ENCODE assay signal across 24 cellular contexts in the genomic region with DNA sequence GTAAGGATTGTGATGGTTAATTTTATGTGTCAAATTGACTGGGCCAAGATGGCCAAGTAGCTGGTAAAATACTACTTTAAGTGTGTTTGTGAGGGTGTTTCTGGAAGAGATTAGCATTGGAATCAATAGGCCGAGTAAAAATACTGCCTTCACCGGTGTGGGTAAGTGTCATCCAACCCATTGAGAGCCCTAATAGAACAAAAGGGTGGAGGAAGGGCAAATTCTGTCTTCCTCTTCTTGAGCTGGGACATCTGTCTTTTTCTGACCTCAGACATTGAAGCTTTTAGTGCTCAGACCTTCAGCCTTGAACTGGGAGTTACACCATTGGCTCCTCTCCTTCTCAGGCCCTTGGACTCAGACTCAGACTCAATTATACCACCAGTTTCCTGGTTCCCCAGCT. TPM values are rescaled to one million over a fixed set of nuclear protein-coding genes. Genes with fewer than 3 reads are reported as not detected.
DNase-seq lines count a peak whose midpoint lies in the region; ATAC-seq and TF ChIP-seq lines count a peak whose summit lies in the region.
"Had no signal": no experiment of that assay in that cellular context is flagged by ENCODE, and none has a peak within 500 bp of the region (broad histone marks: within the 10 kb centered on the region; RNA-seq: fewer than 3 reads in every experiment).

No MANE protein-coding gene starts in this region.

- no peak for TF ChIP-seq CTCF in glutamatergic neuron (IDR thresholded peaks at IDR 0.05; ENCODE audit: partially characterized antibody, unreplicated experiment)

- H3K27ac Mint-ChIP-seq in glutamatergic neuron (ENCODE audit: unreplicated experiment): no peak overlapping the region
- no peak overlapping the region for H3K27ac Mint-ChIP-seq in stimulated activated naive CD8-positive, alpha-beta T cell treated with anti-CD3 and anti-CD28 coated beads, Interleukin-15, amount 100 ng/mL, for 72 hours
- H3K27ac Mint-ChIP-seq: CD14-positive monocyte; CD8-positive, alpha-beta memory T cell had no signal

- no peaks in the 10 kb centered on the region for H3K9me3 Mint-ChIP-seq in glutamatergic neuron (ENCODE audit: unreplicated experiment)
- peaks cover 0 to 8% of the 10 kb centered on the region in 2 donors for H3K9me3 Mint-ChIP-seq in stimulated activated naive CD8-positive, alpha-beta T cell treated with anti-CD3 and anti-CD28 coated beads, Interleukin-15, amount 100 ng/mL, for 72 hours
- H3K9me3 Mint-ChIP-seq: CD4-positive, CD25-positive, alpha-beta regulatory T cell had no signal

- H3K27me3 Mint-ChIP-seq in glutamatergic neuron (ENCODE audit: unreplicated experiment): peaks cover 4% of the 10 kb centered on the region
- no peaks in the 10 kb centered on the region for H3K27me3 Mint-ChIP-seq in stimulated activated naive CD8-positive, alpha-beta T cell treated with anti-CD3 and anti-CD28 coated beads, Interleukin-15, amount 100 ng/mL, for 72 hours
- H3K27me3 Mint-ChIP-seq: CD4-positive, alpha-beta memory T cell; CD4-positive, CD25-positive, alpha-beta regulatory T cell; CD8-positive, alpha-beta memory T cell had no signal

- in situ Hi-C loops in KBM-7 (cut with MboI; ENCODE audit: low pct_unique_long_range_greater_than_20kb, low sequenced_read_pairs): no loop called here

- H3K4me1 Mint-ChIP-seq in glutamatergic neuron (ENCODE audit: low read depth, unreplicated experiment): peaks cover 3% of the 10 kb centered on the region
- H3K4me1 Mint-ChIP-seq in stimulated activated naive CD8-positive, alpha-beta T cell treated with anti-CD3 and anti-CD28 coated beads, Interleukin-15, amount 100 ng/mL, for 72 hours: peaks cover 12% of the 10 kb centered on the region
- H3K4me1 Mint-ChIP-seq: CD14-positive monocyte; CD8-positive, alpha-beta memory T cell had no signal

- DNase-seq in KBM-7 (peak; percentile 66), MV-4-11 (lab: John Stamatoyannopoulos, UW) (peak; percentile 52), glutamatergic neuron (no peak), myocyte (ENCODE audit: low read depth) (peak; percentile 34), SIG-M5 treated with dmso at 0.1 percent for 504 hours (lab: John Stamatoyannopoulos, UW; ENCODE audit: unreplicated experiment) (no peak)
- DNase-seq in stimulated activated naive CD8-positive, alpha-beta T cell treated with anti-CD3 and anti-CD28 coated beads, Interleukin-15, amount 100 ng/mL, for 72 hours: no peak
- DNase-seq: 8988T; ACHN; BE2C; C1 segment of cervical spinal cord; CD4-positive, alpha-beta memory T cell; CD4-positive, CD25-positive, alpha-beta regulatory T cell; CD8-positive, alpha-beta memory T cell; COR-L47; DMS 273 treated with DMSO at 0.1 percent for 48 hours; DMS153; DMS53; DMS79; DND-41; EL; GDM1 had no signal

- H3K4me3 Mint-ChIP-seq in glutamatergic neuron (ENCODE audit: unreplicated experiment): peak overlapping the region; percentile 4
- no peak overlapping the region for H3K4me3 Mint-ChIP-seq in stimulated activated naive CD8-positive, alpha-beta T cell treated with anti-CD3 and anti-CD28 coated beads, Interleukin-15, amount 100 ng/mL, for 72 hours
- H3K4me3 Mint-ChIP-seq: CD14-positive monocyte; CD4-positive, alpha-beta memory T cell; CD4-positive, CD25-positive, alpha-beta regulatory T cell; CD8-positive, alpha-beta memory T cell had no signal

- no peak for ATAC-seq in stimulated activated naive CD8-positive, alpha-beta T cell treated with anti-CD3 and anti-CD28 coated beads, Interleukin-15, amount 100 ng/mL, for 72 hours
- ATAC-seq in GM18873 (IDR thresholded peaks at IDR 0.05; ENCODE audit: low FRiP score, unreplicated experiment): no peak
- ATAC-seq: GM12878 had no signal

- no peaks in the 10 kb centered on the region for H3K36me3 Mint-ChIP-seq in glutamatergic neuron (ENCODE audit: unreplicated experiment)
- H3K36me3 Mint-ChIP-seq: CD14-positive monocyte; CD4-positive, alpha-beta memory T cell; CD4-positive, CD25-positive, alpha-beta regulatory T cell; CD8-positive, alpha-beta memory T cell had no signal

RNA-seq across cellular contexts. Expression of a gene that starts 8.0 kb away (rescaled TPM):
- total RNA-seq in glutamatergic neuron (ENCODE audit: unreplicated experiment) (10.1 TPM), myocyte (4.6 and 9.7 TPM in 2 replicates)
- polyA plus RNA-seq in myocyte (2012): 5.3 TPM

Comparison
In these comparisons a context has a peak if more than half of its experiments do, and no peak if none do; other contexts are left out.
1. DNase-seq: peak in KBM-7 (single experiment), MV-4-11 (single experiment) and myocyte (single experiment); none in glutamatergic neuron (single experiment), stimulated activated naive CD8-positive, alpha-beta T cell treated with anti-CD3 and anti-CD28 coated beads, Interleukin-15, amount 100 ng/mL, for 72 hours (0 of 2) and SIG-M5 treated with dmso at 0.1 percent for 504 hours (single experiment).